ENCODE assay signal across 26 cellular contexts in the genomic region with DNA sequence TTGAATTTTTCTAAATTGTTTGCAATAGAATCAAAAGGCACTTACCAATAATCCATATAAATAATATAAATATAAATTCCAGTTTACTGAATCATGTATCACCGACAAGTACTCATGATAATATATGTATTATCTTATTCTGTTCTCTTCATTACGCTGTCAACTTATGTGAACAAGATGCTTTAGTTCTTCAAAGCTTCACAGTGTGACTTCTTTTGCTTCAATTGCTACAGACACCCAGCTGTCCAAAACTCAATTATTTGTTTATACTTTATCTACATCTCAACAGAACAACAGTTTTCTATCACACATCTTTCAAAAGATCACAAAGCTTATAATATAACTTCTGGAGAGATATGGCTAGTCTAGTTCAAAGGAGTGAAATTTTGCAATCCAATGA.
"Had no signal": no experiment of that assay in that cellular context is flagged by ENCODE, and none has a peak within 500 bp of the region (broad histone marks: within the 10 kb centered on the region; RNA-seq: fewer than 3 reads in every experiment).

No MANE protein-coding gene starts in this region.

- H3K36me3 ChIP-seq: stomach, suprapubic skin, thoracic aorta, thyroid gland, tibial artery, tibial nerve, transverse colon, upper lobe of left lung, upper lobe of right lung, uterus, vagina had no signal

- H3K27me3 ChIP-seq: stomach, suprapubic skin, testis, thyroid gland, tibial artery, tibial nerve, transverse colon, upper lobe of left lung, upper lobe of right lung, uterus, vagina had no signal

- DNase-seq: stimulated activated CD4-positive, alpha-beta T cell treated with anti-CD3 and anti-CD28 coated beads, Interleukin-2, amount 100 ng/mL, for 48 hours; stimulated activated CD4-positive, alpha-beta T cell treated with anti-CD3 and anti-CD28 coated beads, Interleukin-4, amount 100 ng/mL, for 1 hour; stimulated activated CD4-positive, alpha-beta T cell treated with anti-CD3 and anti-CD28 coated beads, Interleukin-4, amount 100 ng/mL, for 24 hours; stimulated activated CD4-positive, alpha-beta T cell treated with anti-CD3 and anti-CD28 coated beads, Interleukin-4, amount 100 ng/mL, for 4 hours; stimulated activated CD8-positive, alpha-beta memory T cell treated with anti-CD3 and anti-CD28 coated beads, Interleukin-4, amount 100 ng/mL, for 48 hours; stimulated activated naive B cell treated with anti-CD40 and anti-IgM and Interleukin-4, amounts not matched to agents 10 μg/mL and 1 μg/mL and 100 μg/mL, for 72 hours; stimulated activated naive CD4-positive, alpha-beta T cell; stimulated activated naive CD4-positive, alpha-beta T cell treated with Interleukin-2 at 50 U/mL for 16 hours; stimulated activated naive CD8-positive, alpha-beta T cell treated with anti-CD3 and anti-CD28 coated beads, Interleukin-15, amount 100 ng/mL, for 72 hours; stimulated activated naive CD8-positive, alpha-beta T cell treated with anti-CD3 and anti-CD28 coated beads, Interleukin-15, Interleukin-2, amounts not matched to agents 100 U/mL and 50 U/mL, for 24 hours; stomach; substantia nigra; testis; thyroid gland; tibial artery; transverse colon; trophoblast cell; upper lobe of left lung; upper lobe of right lung; uterus had no signal

- H3K9me3 ChIP-seq: stomach, suprapubic skin, testis, thoracic aorta, thyroid gland, tibial artery, tibial nerve, transverse colon, upper lobe of left lung, upper lobe of right lung, uterus, vagina had no signal

- H3K27ac ChIP-seq: stomach, suprapubic skin, testis, thoracic aorta, thyroid gland, tibial artery, tibial nerve, transverse colon, upper lobe of left lung, upper lobe of right lung, uterus, vagina had no signal

- ATAC-seq: stimulated activated effector memory CD8-positive, alpha-beta T cell treated with anti-CD3 and anti-CD28 coated beads, Interleukin-12 subunit alpha, Interleukin-12 subunit beta, amount 100 ng/mL, for 72 hours; stimulated activated memory B cell treated with anti-CD40 and anti-IgM and Interleukin-4, amounts not matched to agents 10 μg/mL and 1 μg/mL and 100 μg/mL, for 72 hours; stimulated activated naive B cell treated with anti-CD40 and anti-IgM and Interleukin-4, amounts not matched to agents 10 μg/mL and 1 μg/mL and 100 μg/mL, for 72 hours; stimulated activated naive CD8-positive, alpha-beta T cell treated with anti-CD3 and anti-CD28 coated beads, Interleukin-15, amount 100 ng/mL, for 72 hours; stimulated activated naive CD8-positive, alpha-beta T cell treated with anti-CD3 and anti-CD28 coated beads, Interleukin-15, Interleukin-2, amounts not matched to agents 100 U/mL and 50 U/mL, for 24 hours; upper lobe of right lung had no signal

- H3K4me3 ChIP-seq: stomach, suprapubic skin, testis, thoracic aorta, thyroid gland, tibial artery, tibial nerve, transverse colon, upper lobe of left lung, upper lobe of right lung, uterus, vagina had no signal

- H3K4me1 ChIP-seq: stomach, suprapubic skin, testis, thyroid gland, tibial artery, tibial nerve, transverse colon, upper lobe of left lung, upper lobe of right lung, uterus, vagina had no signal
